In genomic region chr10:52653510-52653909, GRCh38 we compare ENCODE assay signal across 18 cellular contexts.
DNase-seq lines count a peak whose midpoint lies in the region; ATAC-seq, FAIRE-seq and TF ChIP-seq lines count a peak whose summit lies in the region.
"Had no signal": no experiment of that assay in that cellular context is flagged by ENCODE, and none has a peak within 500 bp of the region (broad histone marks: within the 10 kb centered on the region; RNA-seq: fewer than 3 reads in every experiment).

No MANE protein-coding gene starts in this region.

- POLR2A ChIA-PET in PC-3 (lab: Charles Lee; ENCODE audit: unreplicated experiment), result no interaction called here

- H3K36me3 ChIP-seq in BE2C, result no peaks in the 10 kb centered on the region
- no peaks in the 10 kb centered on the region for H3K36me3 ChIP-seq in PC-3 (ENCODE audit: low read depth, low read length)

- TF ChIP-seq CTCF in BE2C (IDR thresholded peaks at IDR 0.05; ENCODE audit: low read depth, low read length) (peak; percentile 24; the same call in 1 of the 2 replicates), PC-3 (conservative IDR thresholded peaks at IDR 0.05; ENCODE audit: low read depth, low read length) (peak; percentile 38)

- no peaks in the 10 kb centered on the region for H3K79me2 ChIP-seq in PC-3 (ENCODE audit: low read length)

- H3K9me2 ChIP-seq in PC-3 (replicated peaks; ENCODE audit: low read length), result no peaks in the 10 kb centered on the region

- FAIRE-seq in GM19239 (lab: Jason Lieb, UNC), result no peak

- no peak for TF ChIP-seq POLR2A in erythroblast (IDR thresholded peaks at IDR 0.05; ENCODE audit: low read length)

- H4K20me1 ChIP-seq in PC-3 (ENCODE audit: low read length), result no peaks in the 10 kb centered on the region

- H2AFZ ChIP-seq in PC-3 (ENCODE audit: low read length), result no peak overlapping the region

- no peak for DNase-seq in BE2C
- DNase-seq in PC-3, result peak; percentile 50
- DNase-seq in left cardiac atrium, result peak; percentile 28
- no peak for DNase-seq in sciatic nerve (ENCODE audit: low spot score)
- no peak for DNase-seq in GM19239 (ENCODE audit: insufficient read length, low spot score)
- DNase-seq in erythroblast (lab: John Stamatoyannopoulos, UW), result no peak
- DNase-seq in NCI-H1694 treated with DMSO at 0.1 percent for 48 hours (lab: John Stamatoyannopoulos, UW), result no peak
- DNase-seq: activated CD4-positive, alpha-beta T cell treated with anti-CD3 and anti-CD28 coated beads, Interleukin-2, amount 50 U/mL, for 1 hour; activated T-cell treated with anti-CD3 and anti-CD28 coated beads, Interleukin-2, amount 50 U/mL, for 4 hours; DMS79 treated with DMSO at 0.1 percent for 48 hours; NCI-H2029; NCI-H82; stimulated activated naive B cell treated with anti-CD40 and anti-IgM and Interleukin-4, amounts not matched to agents 10 μg/mL and 1 μg/mL and 100 μg/mL, for 72 hours had no signal

- H3F3A ChIP-seq in PC-3 (ENCODE audit: low read length, unreplicated experiment), result no peaks in the 10 kb centered on the region

- H3K4me2 ChIP-seq in PC-3 (ENCODE audit: low read length), result no peak overlapping the region

- H3K4me1 ChIP-seq in BE2C, result peaks cover 11% of the 10 kb centered on the region
- H3K4me1 ChIP-seq in PC-3 (ENCODE audit: insufficient read depth, low read length), result peaks cover 13% of the 10 kb centered on the region

- ATAC-seq in PC-3, result peak; percentile 45
- peak; percentile 81 to 94 for ATAC-seq in left cardiac atrium
- ATAC-seq in sciatic nerve, result peak; percentile 42
- no peak for ATAC-seq in HG03432 (IDR thresholded peaks at IDR 0.05; ENCODE audit: unreplicated experiment)
- ATAC-seq: activated T-cell treated with anti-CD3 and anti-CD28 coated beads, Interleukin-2, amount 50 U/mL, for 4 hours; esophagus mucosa; stimulated activated naive B cell treated with anti-CD40 and anti-IgM and Interleukin-4, amounts not matched to agents 10 μg/mL and 1 μg/mL and 100 μg/mL, for 72 hours had no signal

- CTCF ChIA-PET in PC-3 (lab: Charles Lee), result interaction anchor here (0.6 kb wide), 1 partner anchor 1089 kb away, joined by 4 read pairs; no protein-coding TSS in a partner anchor

- intact Hi-C loops in PC-3 (cut with micrococcal nuclease), result loop anchor here (2.0 kb wide), 1 partner anchor 49 kb away; no protein-coding TSS in a partner anchor
- intact Hi-C loops in left cardiac atrium (cut with DNase I), result no loop called here
- intact Hi-C loops in sciatic nerve (cut with DNase I), result no loop called here

- BruUV-seq in PC-3 (replicated peaks; lab: Mats Ljungman, UMichigan), result no TSS peak

- no peak overlapping the region for H3K4me3 ChIP-seq in BE2C (ENCODE audit: low read depth, low read length)
- H3K4me3 ChIP-seq in PC-3 (ENCODE audit: low read length), result no peak overlapping the region
- H3K4me3 ChIP-seq: coronary artery, lung had no signal

- H3K9ac ChIP-seq in PC-3 (ENCODE audit: low read length), result no peak overlapping the region

- H3K27ac ChIP-seq in PC-3 (ENCODE audit: low read length), result no peak overlapping the region
- H3K27ac ChIP-seq: coronary artery, RWPE1 had no signal

- no peaks in the 10 kb centered on the region for H3K27me3 ChIP-seq in BE2C
- H3K27me3 ChIP-seq in PC-3 (ENCODE audit: low read length), result no peaks in the 10 kb centered on the region

- H3K9me3 ChIP-seq in BE2C (no peaks in the 10 kb centered on the region), PC-3 (ENCODE audit: low read length) (no peaks in the 10 kb centered on the region)

Comparison
In these comparisons a context has a peak if more than half of its experiments do, and no peak if none do; other contexts are left out.
1. DNase-seq: peak in PC-3 (single experiment) and left cardiac atrium (single experiment); none in BE2C (single experiment), sciatic nerve (single experiment), GM19239 (single experiment), erythroblast (0 of 2) and NCI-H1694 treated with DMSO at 0.1 percent for 48 hours (single experiment).